In genomic region chr17:50200447-50201225, GRCh38 we compare ENCODE assay signal across 1 cellular context.
A peak's percentile ranks its signal among the peaks of the same experiment; 100 is the strongest.
TF ChIP-seq lines count a peak whose summit lies in the region.

No MANE protein-coding gene starts in this region.

TF ChIP-seq in WTC11, 78 proteins besides CTCF, POLR2A, EP300 and RAD21 (continued from another document):
- TF ChIP-seq ATF2 (CRISPR knock-in tag; IDR thresholded peaks at IDR 0.05; ENCODE audit: borderline replicate concordance, low read depth): no peak
- no peak for TF ChIP-seq ZNF121 (CRISPR knock-in tag; IDR thresholded peaks at IDR 0.05)
- TF ChIP-seq TEAD4 (CRISPR knock-in tag; IDR thresholded peaks at IDR 0.05): no peak
- TF ChIP-seq FOXJ3 (CRISPR knock-in tag; IDR thresholded peaks at IDR 0.05; ENCODE audit: borderline replicate concordance): no peak
- peak; percentile 36; the same call in 1 of the 2 replicates for TF ChIP-seq PRDM15 (CRISPR knock-in tag; IDR thresholded peaks at IDR 0.05)
- TF ChIP-seq GABPB1 (CRISPR knock-in tag; IDR thresholded peaks at IDR 0.05): peak; percentile 25; the same call in 1 of the 2 replicates
- TF ChIP-seq FOXP4 (CRISPR knock-in tag; IDR thresholded peaks at IDR 0.05): no peak
- no peak for TF ChIP-seq SMAD4 (CRISPR knock-in tag; IDR thresholded peaks at IDR 0.05)
- TF ChIP-seq ZNF416 (CRISPR knock-in tag; IDR thresholded peaks at IDR 0.05): no peak
- no peak for TF ChIP-seq ZNF138 (CRISPR knock-in tag; conservative IDR thresholded peaks at IDR 0.05)
- no peak for TF ChIP-seq NFE2L1 (CRISPR knock-in tag; IDR thresholded peaks at IDR 0.05)
- peak; percentile 30; the same call in 1 of the 2 replicates for TF ChIP-seq SP1 (CRISPR knock-in tag; conservative IDR thresholded peaks at IDR 0.05)
- TF ChIP-seq CREB1 (CRISPR knock-in tag; IDR thresholded peaks at IDR 0.05): no peak
- TF ChIP-seq USF2 (CRISPR knock-in tag; IDR thresholded peaks at IDR 0.05): no peak
- TF ChIP-seq NR2C2 (CRISPR knock-in tag; IDR thresholded peaks at IDR 0.05): no peak
- TF ChIP-seq ZNF317 (CRISPR knock-in tag; IDR thresholded peaks at IDR 0.05; ENCODE audit: borderline replicate concordance, low read depth): no peak
- 0 out of 2 replicates have a peak, but pooled peaks have one; percentile 16 for TF ChIP-seq HMGXB4 (CRISPR knock-in tag; IDR thresholded peaks at IDR 0.05)
- TF ChIP-seq MYBL2 (CRISPR knock-in tag; IDR thresholded peaks at IDR 0.05): no peak
- TF ChIP-seq ETV6 (CRISPR knock-in tag; IDR thresholded peaks at IDR 0.05): 0 out of 2 replicates have a peak, but pooled peaks have one; percentile 5
- no peak for TF ChIP-seq ERG (CRISPR knock-in tag; IDR thresholded peaks at IDR 0.05)
- no peak for TF ChIP-seq MXD4 (CRISPR knock-in tag; IDR thresholded peaks at IDR 0.05; ENCODE audit: borderline replicate concordance)
- TF ChIP-seq NFYB (CRISPR knock-in tag; conservative IDR thresholded peaks at IDR 0.05; ENCODE audit: low read depth): no peak
